23 cellular contexts compared by ENCODE assay signal in genomic region chr1:215601276-215601675, GRCh38.
"Had no signal": no experiment of that assay in that cellular context is flagged by ENCODE, and none has a peak within 500 bp of the region (broad histone marks: within the 10 kb centered on the region; RNA-seq: fewer than 3 reads in every experiment).

No MANE protein-coding gene starts in this region.

- H3K4me2 ChIP-seq: SK-N-SH had no signal

- ATAC-seq: Panc1, PC-3 had no signal

- H3K27ac ChIP-seq: HL-60, RWPE1 had no signal

- H3K9ac ChIP-seq: SK-N-SH had no signal

- DNase-seq: KBM-7, NCI-H1092, NCI-H1105 treated with DMSO at 0.1 percent for 48 hours, NCI-H1417 treated with DMSO at 0.1 percent for 48 hours, NCI-H146, NCI-H1694 treated with DMSO at 0.1 percent for 48 hours, NCI-H1930, NCI-H2081, NCI-H2107, NCI-H226, NCI-H446, NCI-H510A, NCI-H524 treated with DMSO at 0.1 percent for 48 hours, NCI-H69, NCI-H774, PC-3, SHP77, SK-N-SH, SW 1271 had no signal

- H3K9me3 ChIP-seq: SK-N-SH had no signal

- FAIRE-seq: HTR-8/SVneo had no signal
